In genomic region chr10:37801557-37801956, GRCh38 we compare ENCODE assay signal across 36 cellular contexts. TPM values are rescaled to one million over a fixed set of nuclear protein-coding genes. Genes with fewer than 3 reads are reported as not detected.
DNase-seq lines count a peak whose midpoint lies in the region; ATAC-seq, FAIRE-seq and TF ChIP-seq lines count a peak whose summit lies in the region.
"Had no signal": no experiment of that assay in that cellular context is flagged by ENCODE, and none has a peak within 500 bp of the region (broad histone marks: within the 10 kb centered on the region; RNA-seq: fewer than 3 reads in every experiment).

No MANE protein-coding gene starts in this region.

- no peak for FAIRE-seq in HepG2 (lab: Jason Lieb, UNC)
- FAIRE-seq: A549, D721Med had no signal

- no peaks in the 10 kb centered on the region for H4K20me1 ChIP-seq in HepG2 (ENCODE audit: insufficient read depth, low read length)
- H4K20me1 ChIP-seq in H9 (ENCODE audit: control insufficient read depth, insufficient read depth, insufficient read length) = no peaks in the 10 kb centered on the region
- H4K20me1 ChIP-seq: BLaER1; BLaER1 treated with 17β-estradiol and CSF1 and Interleukin-3, amounts not matched to agents 10 nM and 100 nM had no signal

- no peak overlapping the region for H2AFZ ChIP-seq in HepG2 (ENCODE audit: low read length)
- no peak overlapping the region for H2AFZ ChIP-seq in H9 (ENCODE audit: low read length)

- no peak overlapping the region for H3K4ac ChIP-seq in H9 (ENCODE audit: low read depth, low read length)

- no peaks in the 10 kb centered on the region for H3K4me1 Mint-ChIP-seq in activated CD4-positive, alpha-beta T cell treated with anti-CD3 and anti-CD28 coated beads, Interleukin-2, amount 10 ng/mL, durations not matched to agents 24 days and 14 days
- no peaks in the 10 kb centered on the region for H3K4me1 Mint-ChIP-seq in H9
- H3K4me1 Mint-ChIP-seq: B cell; CD14-positive monocyte; CD4-positive, alpha-beta memory T cell; CD4-positive, CD25-positive, alpha-beta regulatory T cell; CD8-positive, alpha-beta memory T cell had no signal

- H3K18ac ChIP-seq in H9 (ENCODE audit: insufficient read length, low read depth, low read length) = no peak overlapping the region

- no peaks in the 10 kb centered on the region for H3K36me3 Mint-ChIP-seq in activated CD4-positive, alpha-beta T cell treated with anti-CD3 and anti-CD28 coated beads, Interleukin-2, amount 10 ng/mL, durations not matched to agents 24 days and 14 days (ENCODE audit: low read depth)
- peaks cover 0 to 24% (median 6%) of the 10 kb centered on the region in 3 experiments; a peak in 5 of 7 replicates for H3K36me3 Mint-ChIP-seq in H9 (ENCODE audit: insufficient read depth in 1 of 3, low read depth in 3 of 3)
- H3K36me3 Mint-ChIP-seq: CD14-positive monocyte had no signal

- H3K9me3 ChIP-seq in HepG2 (ENCODE audit: low read length) (no peaks in the 10 kb centered on the region), right lobe of liver (peaks cover 0 to 3% (median 0%) of the 10 kb centered on the region in 4 donors), H9 (ENCODE audit: control insufficient read depth, low read depth, low read length) (peaks cover 30% of the 10 kb centered on the region), gastrocnemius medialis (no peaks in the 10 kb centered on the region)
- H3K9me3 ChIP-seq: BE2C, BLaER1, Caco-2 had no signal

- H3K27ac ChIP-seq in HepG2 (ENCODE audit: extremely low read length, insufficient read depth, low read length) (no peak overlapping the region), right lobe of liver (no peak overlapping the region), H9 (ENCODE audit: insufficient read length, low read depth, low read length) (no peak overlapping the region), gastrocnemius medialis (no peak overlapping the region)
- H3K27ac ChIP-seq: 22Rv1; A549; BLaER1; BLaER1 treated with 17β-estradiol and CSF1 and Interleukin-3, amounts not matched to agents 10 nM and 100 nM; C4-2B had no signal

- H3K56ac ChIP-seq in H9 (ENCODE audit: insufficient read length, low read depth, low read length) = no peak overlapping the region

- TF ChIP-seq POLR2A in HepG2 (IDR thresholded peaks at IDR 0.05; ENCODE audit: insufficient read depth in 1 of 2, low read depth in 2 of 2, low read length in 2 of 2) (no peak), right lobe of liver (IDR thresholded peaks at IDR 0.05) (no peak), NB4 (IDR thresholded peaks at IDR 0.05; ENCODE audit: extremely low read depth, insufficient read length) (no peak), gastrocnemius medialis (IDR thresholded peaks at IDR 0.05) (no peak)

- TF ChIP-seq RAD21 in HepG2 (CRISPR knock-in tag; IDR thresholded peaks at IDR 0.05) = no peak

- no peaks in the 10 kb centered on the region for H3K79me1 ChIP-seq in H9 (ENCODE audit: insufficient read depth, low read depth, low read length, poor library complexity, severe bottlenecking)

- peak; percentile 22 for DNase-seq in activated CD4-positive, alpha-beta T cell treated with anti-CD3 and anti-CD28 coated beads, Interleukin-2, amount 10 ng/mL, durations not matched to agents 24 days and 14 days
- no peak for DNase-seq in activated CD4-positive, alpha-beta T cell treated with anti-CD3 and anti-CD28 coated beads, Interleukin-2, amount 50 U/mL, for 4 hours
- no peak for DNase-seq in HepG2 (ENCODE audit: low spot score)
- DNase-seq in right lobe of liver = no peak
- no peak for DNase-seq in HEK293T (ENCODE audit: extremely low spot score)
- DNase-seq in NB4 (ENCODE audit: low read depth) = peak; percentile 45
- no peak for DNase-seq in H9
- DNase-seq in gastrocnemius medialis = no peak
- DNase-seq: 8988T; ACHN; AML-193; BE2C; C1 segment of cervical spinal cord; Caco-2; Calu3; CD4-positive, alpha-beta memory T cell; CD4-positive, alpha-beta T cell; CD4-positive, CD25-positive, alpha-beta regulatory T cell; CD8-positive, alpha-beta memory T cell; CD8-positive, alpha-beta T cell; COR-L47; DMS 273 treated with DMSO at 0.1 percent for 48 hours; DMS153; DMS53; DMS79; DMS79 treated with DMSO at 0.1 percent for 48 hours; DND-41; EL had no signal

- no peak overlapping the region for H4K8ac ChIP-seq in H9 (replicated peaks; ENCODE audit: insufficient read length, low read depth, low read length)

- ATAC-seq in HepG2 = no peak
- ATAC-seq in right lobe of liver = no peak
- ATAC-seq in gastrocnemius medialis = no peak
- ATAC-seq: A549; CD8-positive, alpha-beta T cell had no signal

- no peak overlapping the region for H4K91ac ChIP-seq in H9 (ENCODE audit: insufficient read length, low read depth, low read length)

- POLR2A ChIA-PET in HepG2 (lab: Yijun Ruan, JAX) = no interaction called here
- POLR2A ChIA-PET in HEK293T (lab: Yijun Ruan, JAX) = no interaction called here

- no peak overlapping the region for H2BK20ac ChIP-seq in H9 (ENCODE audit: low read depth, low read length, poor library complexity, severe bottlenecking)

- H3K9me3 Mint-ChIP-seq in activated CD4-positive, alpha-beta T cell treated with anti-CD3 and anti-CD28 coated beads, Interleukin-2, amount 10 ng/mL, durations not matched to agents 24 days and 14 days = peaks cover 10% of the 10 kb centered on the region
- peaks cover 75 to 81% of the 10 kb centered on the region in 2 experiments for H3K9me3 Mint-ChIP-seq in H9

- H2BK12ac ChIP-seq in H9 (ENCODE audit: insufficient read length, low read depth, low read length) = no peak overlapping the region

- TF ChIP-seq CTCF in HepG2 (CRISPR knock-in tag; IDR thresholded peaks at IDR 0.05) (no peak), right lobe of liver (IDR thresholded peaks at IDR 0.05) (no peak), NB4 (IDR thresholded peaks at IDR 0.05; ENCODE audit: low read depth, low read length) (no peak), H9 (conservative IDR thresholded peaks at IDR 0.05) (no peak), gastrocnemius medialis (IDR thresholded peaks at IDR 0.05 in 4 of 5, conservative IDR thresholded peaks at IDR 0.05 in 1 of 5) (no peak)

- H3K4me1 ChIP-seq in HepG2 (ENCODE audit: insufficient read depth, low read length) (no peaks in the 10 kb centered on the region), right lobe of liver (no peaks in the 10 kb centered on the region), H9 (ENCODE audit: insufficient read depth, low read length) (no peaks in the 10 kb centered on the region), gastrocnemius medialis (no peaks in the 10 kb centered on the region)
- H3K4me1 ChIP-seq: A549, BE2C, BLaER1, Caco-2 had no signal

- TF ChIP-seq EP300 in HepG2 (IDR thresholded peaks at IDR 0.05; ENCODE audit: low read depth in 2 of 2, low read length in 2 of 2) (no peak), HepG2 (CRISPR knock-in tag; IDR thresholded peaks at IDR 0.05; ENCODE audit: borderline replicate concordance) (no peak)

- no peaks in the 10 kb centered on the region for H3K27me3 Mint-ChIP-seq in activated CD4-positive, alpha-beta T cell treated with anti-CD3 and anti-CD28 coated beads, Interleukin-2, amount 10 ng/mL, durations not matched to agents 24 days and 14 days
- H3K27me3 Mint-ChIP-seq in H9 (ENCODE audit: low read depth) = no peaks in the 10 kb centered on the region
- H3K27me3 Mint-ChIP-seq: B cell; CD4-positive, alpha-beta memory T cell; CD4-positive, alpha-beta T cell; CD4-positive, CD25-positive, alpha-beta regulatory T cell; CD8-positive, alpha-beta memory T cell had no signal

- no peak overlapping the region for H2AK5ac ChIP-seq in H9 (ENCODE audit: insufficient read length, low read length)

- H3K79me2 ChIP-seq in HepG2 (ENCODE audit: insufficient read depth, low read length) (no peaks in the 10 kb centered on the region), H9 (ENCODE audit: insufficient read depth, low read length) (no peaks in the 10 kb centered on the region)

- H3K4me3 ChIP-seq in HepG2 (replicated peaks in 1 of 3; ENCODE audit: insufficient read depth in 1 of 3, low read depth in 2 of 3, low read length in 3 of 3) (no peak overlapping the region), right lobe of liver (no peak overlapping the region), NB4 (ENCODE audit: low read depth, low read length) (no peak overlapping the region), gastrocnemius medialis (no peak overlapping the region)
- H3K4me3 ChIP-seq: A549; BLaER1; BLaER1 treated with 17β-estradiol and CSF1 and Interleukin-3, amounts not matched to agents 10 nM and 100 nM had no signal

- no peak overlapping the region for H3K4me3 Mint-ChIP-seq in activated CD4-positive, alpha-beta T cell treated with anti-CD3 and anti-CD28 coated beads, Interleukin-2, amount 10 ng/mL, durations not matched to agents 24 days and 14 days
- no peak overlapping the region for H3K4me3 Mint-ChIP-seq in H9
- H3K4me3 Mint-ChIP-seq: B cell; CD14-positive monocyte; CD4-positive, alpha-beta memory T cell; CD4-positive, alpha-beta T cell; CD4-positive, CD25-positive, alpha-beta regulatory T cell; CD8-positive, alpha-beta memory T cell; CD8-positive, alpha-beta T cell had no signal

- in situ Hi-C loops in HepG2 (cut with HindIII; ENCODE audit: extremely low pct_ligation_motif_present, low pct_unique_long_range_greater_than_20kb) (no loop called here), gastrocnemius medialis (cut with MboI; ENCODE audit: low sequenced_read_pairs in 4 of 4) (no loop called here)

- no peak overlapping the region for H3K14ac ChIP-seq in H9 (ENCODE audit: insufficient read depth, low read length)

- no TSS peak for BruUV-seq in HepG2 (replicated peaks; lab: Mats Ljungman, UMichigan)

- H3K27ac Mint-ChIP-seq in activated CD4-positive, alpha-beta T cell treated with anti-CD3 and anti-CD28 coated beads, Interleukin-2, amount 10 ng/mL, durations not matched to agents 24 days and 14 days = no peak overlapping the region
- no peak overlapping the region for H3K27ac Mint-ChIP-seq in H9
- H3K27ac Mint-ChIP-seq: B cell; CD14-positive monocyte; CD4-positive, alpha-beta memory T cell; CD4-positive, alpha-beta T cell; CD4-positive, CD25-positive, alpha-beta regulatory T cell; CD8-positive, alpha-beta memory T cell; CD8-positive, alpha-beta T cell had no signal

- no peak overlapping the region for H2BK5ac ChIP-seq in H9 (ENCODE audit: insufficient read length, low read length)

- no peak overlapping the region for H2BK15ac ChIP-seq in H9 (ENCODE audit: low read depth, low read length)

- H3K9ac ChIP-seq in HepG2 (ENCODE audit: insufficient read depth, low read depth, low read length) (no peak overlapping the region), H9 (ENCODE audit: extremely low read depth, insufficient read length, low read length) (no peak overlapping the region)
- H3K9ac ChIP-seq: BLaER1; BLaER1 treated with 17β-estradiol and CSF1 and Interleukin-3, amounts not matched to agents 10 nM and 100 nM had no signal

- H3K36me3 ChIP-seq in HepG2 (replicated peaks in 1 of 2; ENCODE audit: control insufficient read depth in 1 of 2, insufficient read depth in 2 of 2, low read length in 2 of 2) = peaks cover 0 to 2% of the 10 kb centered on the region in 2 experiments; a peak in 2 of 5 replicates
- H3K36me3 ChIP-seq in right lobe of liver = no peaks in the 10 kb centered on the region
- H3K36me3 ChIP-seq in gastrocnemius medialis = peaks cover 0 to 7% of the 10 kb centered on the region in 2 donors
- H3K36me3 ChIP-seq: BE2C; BLaER1; BLaER1 treated with 17β-estradiol and CSF1 and Interleukin-3, amounts not matched to agents 10 nM and 100 nM had no signal

- H3K27me3 ChIP-seq in HepG2 (ENCODE audit: control insufficient read depth in 1 of 2, insufficient read depth in 2 of 2, low read length in 2 of 2) = no peaks in the 10 kb centered on the region
- no peaks in the 10 kb centered on the region for H3K27me3 ChIP-seq in right lobe of liver
- H3K27me3 ChIP-seq in H9 (ENCODE audit: insufficient read depth, low read length) = no peaks in the 10 kb centered on the region
- no peaks in the 10 kb centered on the region for H3K27me3 ChIP-seq in gastrocnemius medialis
- H3K27me3 ChIP-seq: BE2C; BLaER1; BLaER1 treated with 17β-estradiol and CSF1 and Interleukin-3, amounts not matched to agents 10 nM and 100 nM had no signal

- no peak overlapping the region for H3K23ac ChIP-seq in H9 (ENCODE audit: insufficient read length, low read depth, low read length)

- H3K4me2 ChIP-seq in HepG2 (ENCODE audit: low read depth, low read length) = no peak overlapping the region
- H3K4me2 ChIP-seq in H9 (ENCODE audit: insufficient read depth, insufficient read length, low read length) = no peak overlapping the region
- H3K4me2 ChIP-seq: A549; BLaER1; BLaER1 treated with 17β-estradiol and CSF1 and Interleukin-3, amounts not matched to agents 10 nM and 100 nM had no signal

- H3K23me2 ChIP-seq in H9 (ENCODE audit: insufficient read length, low read depth, low read length, poor library complexity, severe bottlenecking) = no peaks in the 10 kb centered on the region

- H4K5ac ChIP-seq in H9 (ENCODE audit: insufficient read length, low read depth, low read length) = no peak overlapping the region

- H2BK120ac ChIP-seq in H9 (ENCODE audit: low read depth, low read length, poor library complexity, severe bottlenecking) = no peak overlapping the region

- H3T11ph ChIP-seq in H9 (ENCODE audit: low read length) = no peak overlapping the region

- intact Hi-C loops in activated CD4-positive, alpha-beta T cell treated with anti-CD3 and anti-CD28 coated beads, Interleukin-2, amount 10 ng/mL, durations not matched to agents 24 days and 14 days (cut with micrococcal nuclease) = no loop called here
- intact Hi-C loops in HepG2 (cut with micrococcal nuclease; ENCODE audit: unreplicated experiment) (no loop called here), right lobe of liver (cut with DNase I) (no loop called here), gastrocnemius medialis (cut with DNase I; ENCODE audit: low total_unique reads) (no loop called here)

- CTCF ChIA-PET in HepG2 (lab: Yijun Ruan, JAX; ENCODE audit: low intra/inter-chr PET ratio, low total read pairs) = no interaction called here
- CTCF ChIA-PET in HEK293T (lab: Yijun Ruan, JAX) = no interaction called here

RNA-seq across cellular contexts. Expression of gene ZNF248, which starts 55.9 kb away (rescaled TPM):
- total RNA-seq in activated CD4-positive, alpha-beta T cell treated with anti-CD3 and anti-CD28 coated beads, Interleukin-2, amount 10 ng/mL, durations not matched to agents 24 days and 14 days = 7.9 and 9.3 TPM in 2 replicates
- total RNA-seq in HepG2 (2016; rRNA removed; fragmentation: Illumina TruSeq; extraction: Trizol) (12.5 and 12.8 TPM in 2 replicates), right lobe of liver (1 to 10 TPM; 3.3 to 5.5 (median 4.1) TPM), H9 (2021) (5.4 and 6.4 TPM in 2 replicates), gastrocnemius medialis (10 to 100 TPM in 1 of 4 donors, 1 to 10 TPM in 3; 2.1 to 17.3 (median 7.8) TPM)
- total RNA-seq in HepG2 (2016; cell fraction: cytosol; rRNA removed; fragmentation: Illumina TruSeq; extraction: Trizol; ENCODE audit: low read depth) = 17.5 and 18.6 TPM in 2 replicates
- total RNA-seq in HepG2 (2016; cell fraction: insoluble cytoplasmic fraction; rRNA removed; fragmentation: Illumina TruSeq; extraction: Trizol) = 13.4 and 14.1 TPM in 2 replicates
- total RNA-seq in HepG2 (2016; cell fraction: membrane; rRNA removed; fragmentation: Illumina TruSeq; extraction: Trizol) = 11.2 and 11.4 TPM in 2 replicates
- 31.5 and 33.7 TPM in 2 replicates for total RNA-seq in HepG2 (2016; cell fraction: nucleus; rRNA removed; fragmentation: Illumina TruSeq; extraction: Trizol)
- polyA plus RNA-seq in HepG2 (2011; rRNA removed) = 11.9 and 13.3 TPM in 2 replicates
- polyA plus RNA-seq in HepG2 (2011; cell fraction: cytosol; rRNA removed) = 4.5 and 5.3 TPM in 2 replicates
- 36.5 and 39.1 TPM in 2 replicates for polyA plus RNA-seq in HepG2 (2011; cell fraction: nucleus; rRNA removed)
- polyA plus RNA-seq in HepG2 (2012) = 9.8 and 11.1 TPM in 2 replicates
- polyA plus RNA-seq in HepG2 (2016; cell fraction: cytosol; fragmentation: Illumina TruSeq; extraction: Trizol; ENCODE audit: low read depth) = 1.2 and 2.5 TPM in 2 replicates
- 9.6 and 10.4 TPM in 2 replicates for polyA plus RNA-seq in HepG2 (2016; cell fraction: insoluble cytoplasmic fraction; fragmentation: Illumina TruSeq; extraction: Trizol; ENCODE audit: low read depth)
- 4.5 and 5.0 TPM in 2 replicates for polyA plus RNA-seq in HepG2 (2016; cell fraction: membrane; fragmentation: Illumina TruSeq; extraction: Trizol; ENCODE audit: low read depth)
- polyA plus RNA-seq in HepG2 (2016; cell fraction: nucleus; fragmentation: Illumina TruSeq; extraction: Trizol; ENCODE audit: insufficient read depth, low read depth) = 26.8 and 29.6 TPM in 2 replicates
- polyA minus RNA-seq in HepG2 (2011; rRNA and poly(A)+ RNA removed; ENCODE audit: low replicate concordance) = 3.4 and 15.8 TPM in 2 replicates
- 6.0 TPM in 2 replicates for polyA minus RNA-seq in HepG2 (2011; cell fraction: cytosol; rRNA and poly(A)+ RNA removed)
- polyA minus RNA-seq in HepG2 (2011; cell fraction: nucleus; rRNA and poly(A)+ RNA removed) = 77.4 and 79.8 TPM in 2 replicates

Comparison
In these comparisons a context has a peak if more than half of its experiments do, and no peak if none do; other contexts are left out.
1. DNase-seq: peak in activated CD4-positive, alpha-beta T cell treated with anti-CD3 and anti-CD28 coated beads, Interleukin-2, amount 10 ng/mL, durations not matched to agents 24 days and 14 days (single experiment) and NB4 (single experiment); none in activated CD4-positive, alpha-beta T cell treated with anti-CD3 and anti-CD28 coated beads, Interleukin-2, amount 50 U/mL, for 4 hours (0 of 2), HepG2 (single experiment), right lobe of liver (0 of 3), HEK293T (single experiment), H9 (single experiment) and gastrocnemius medialis (0 of 2).